Comparison of ENCODE assay signal across 1 cellular context in genomic region chr3:3353153-3353552, GRCh38.
TF ChIP-seq lines count a peak whose summit lies in the region.

No MANE protein-coding gene starts in this region.

TF ChIP-seq in GM23338, 12 proteins besides CTCF, POLR2A, EP300 and RAD21 (continued from another document):
- TF ChIP-seq STAT1 (IDR thresholded peaks at IDR 0.05; ENCODE audit: unreplicated experiment) (no peak), CREB1 (CRISPR knock-in tag; IDR thresholded peaks at IDR 0.05; ENCODE audit: low read depth) (no peak), ZNF114 (CRISPR knock-in tag; IDR thresholded peaks at IDR 0.05) (no peak)
